29 cellular contexts compared by ENCODE assay signal in genomic region chr17:72571813-72572396, GRCh38.
DNase-seq lines count a peak whose midpoint lies in the region; ATAC-seq and TF ChIP-seq lines count a peak whose summit lies in the region.
"Had no signal": no experiment of that assay in that cellular context is flagged by ENCODE, and none has a peak within 500 bp of the region (broad histone marks: within the 10 kb centered on the region; RNA-seq: fewer than 3 reads in every experiment).

No MANE protein-coding gene starts in this region.

- CTCF ChIA-PET in MCF 10A (lab: Yijun Ruan, JAX) (interaction anchor here (0.6 to 1.0 kb wide), 2 partner anchors 12 to 436 kb away, joined by 3 to 4 read pairs; no protein-coding TSS in a partner anchor), mammary epithelial cell (lab: Charles Lee; ENCODE audit: low non-redundant PET) (no interaction called here), WTC11 (lab: Charles Lee) (interaction anchor here (1.4 kb wide), 2 partner anchors 11 to 15 kb away, joined by 6 read pairs; no protein-coding TSS in a partner anchor)

- H3K4me1 ChIP-seq in mammary epithelial cell (ENCODE audit: insufficient read depth, low read length), result peaks cover 11% of the 10 kb centered on the region
- H3K4me1 ChIP-seq: colonic mucosa, HAP-1, psoas muscle had no signal

- ATAC-seq in WTC11, result no peak
- no peak for ATAC-seq in GM21423 (IDR thresholded peaks at IDR 0.05; ENCODE audit: unreplicated experiment)
- ATAC-seq: activated CD8-positive, alpha-beta T cell treated with anti-CD3 and anti-CD28 coated beads for 36 hours; psoas muscle had no signal

- H4K20me1 ChIP-seq in mammary epithelial cell (ENCODE audit: insufficient read depth, low read length), result peaks cover 8% of the 10 kb centered on the region

- peaks cover 99% of the 10 kb centered on the region for H3K79me2 ChIP-seq in mammary epithelial cell (ENCODE audit: insufficient read depth, low read length)

- TF ChIP-seq CTCF in MCF 10A (IDR thresholded peaks at IDR 0.05; ENCODE audit: unreplicated experiment), result no peak
- TF ChIP-seq CTCF in mammary epithelial cell (conservative IDR thresholded peaks at IDR 0.05 in 1 of 2, IDR thresholded peaks at IDR 0.05 in 1 of 2; ENCODE audit: extremely low read depth in 1 of 2, insufficient read depth in 1 of 2, low read depth in 1 of 2, low read length in 2 of 2), result no peak
- TF ChIP-seq CTCF in WTC11 (IDR thresholded peaks at IDR 0.05), result no peak
- TF ChIP-seq CTCF in mesothelial cell of epicardium (IDR thresholded peaks at IDR 0.05; ENCODE audit: unreplicated experiment), result no peak

- H3K4me2 ChIP-seq in mammary epithelial cell (ENCODE audit: insufficient read depth, low read depth, low read length), result no peak overlapping the region

- dilution Hi-C loops in mammary epithelial cell (cut with HindIII; ENCODE audit: low sequenced_read_pairs), result no loop called here

- intact Hi-C loops in MCF 10A (cut with micrococcal nuclease), result no loop called here
- intact Hi-C loops in mammary epithelial cell (cut with micrococcal nuclease), result no loop called here

- no peaks in the 10 kb centered on the region for H3K36me3 ChIP-seq in mammary epithelial cell (ENCODE audit: insufficient read depth, low read length)
- H3K36me3 ChIP-seq: colonic mucosa, HAP-1, SJCRH30 had no signal

- H2AFZ ChIP-seq in mammary epithelial cell (ENCODE audit: low read depth, low read length), result no peak overlapping the region

- no peaks in the 10 kb centered on the region for H3K9me3 ChIP-seq in mammary epithelial cell (replicated peaks; ENCODE audit: insufficient read depth, low read length)
- H3K9me3 ChIP-seq: colonic mucosa, HAP-1, psoas muscle, SJCRH30 had no signal

- no peaks in the 10 kb centered on the region for H3K27me3 ChIP-seq in mammary epithelial cell (ENCODE audit: insufficient read depth, low read length)
- H3K27me3 ChIP-seq: colonic mucosa had no signal

- H3K9ac ChIP-seq in mammary epithelial cell (ENCODE audit: insufficient read depth, low read length), result no peak overlapping the region

- H3K9me3 Mint-ChIP-seq in MCF 10A (ENCODE audit: unreplicated experiment) (no peaks in the 10 kb centered on the region), WTC11 (no peaks in the 10 kb centered on the region), mesothelial cell of epicardium (no peaks in the 10 kb centered on the region)
- H3K9me3 Mint-ChIP-seq: activated CD8-positive, alpha-beta T cell treated with anti-CD3 and anti-CD28 coated beads for 36 hours; activated naive CD4-positive, alpha-beta T cell treated with anti-CD3 and anti-CD28 coated beads, Interleukin-2, amount 50 U/mL, for 24 hours; activated T-helper 2 cell treated with anti-CD3 and anti-CD28 coated beads, Interferon-gamma antibody, Interleukin-2, Interleukin-4, amounts not matched to agents 10 μg/mL and 5 μg/mL and 100 μg/mL, durations not matched to agents 14 hours and 24 hours and 36 hours; CD8-positive, alpha-beta memory T cell had no signal

- peaks cover 55% of the 10 kb centered on the region for H3K36me3 Mint-ChIP-seq in MCF 10A (ENCODE audit: insufficient read depth, unreplicated experiment)
- H3K36me3 Mint-ChIP-seq in WTC11, result no peaks in the 10 kb centered on the region
- no peaks in the 10 kb centered on the region for H3K36me3 Mint-ChIP-seq in mesothelial cell of epicardium
- H3K36me3 Mint-ChIP-seq: activated naive CD4-positive, alpha-beta T cell treated with anti-CD3 and anti-CD28 coated beads, Interleukin-2, amount 50 U/mL, for 24 hours had no signal

- H3K4me3 Mint-ChIP-seq in MCF 10A (ENCODE audit: unreplicated experiment) (peak overlapping the region; percentile 15), WTC11 (no peak overlapping the region), mesothelial cell of epicardium (no peak overlapping the region)
- H3K4me3 Mint-ChIP-seq: activated CD8-positive, alpha-beta T cell treated with anti-CD3 and anti-CD28 coated beads for 36 hours; activated naive CD4-positive, alpha-beta T cell treated with anti-CD3 and anti-CD28 coated beads, Interleukin-2, amount 50 U/mL, for 24 hours; B cell; CD8-positive, alpha-beta memory T cell had no signal

- BruUV-seq in MCF 10A (replicated peaks; lab: Mats Ljungman, UMichigan), result no TSS peak
- BruUV-seq in mammary epithelial cell (replicated peaks; lab: Mats Ljungman, UMichigan), result no TSS peak

- no peak overlapping the region for H3K4me3 ChIP-seq in mammary epithelial cell (replicated peaks in 1 of 3; ENCODE audit: insufficient read depth in 1 of 3, low read depth in 2 of 3, low read length in 3 of 3)
- H3K4me3 ChIP-seq: colonic mucosa, HAP-1, lung, psoas muscle, SJCRH30 had no signal

- no peaks in the 10 kb centered on the region for H3K27me3 Mint-ChIP-seq in MCF 10A (ENCODE audit: insufficient read depth, unreplicated experiment)
- no peaks in the 10 kb centered on the region; the same call in 1 of the 2 replicates for H3K27me3 Mint-ChIP-seq in WTC11 (ENCODE audit: low read depth)
- peaks cover 4% of the 10 kb centered on the region for H3K27me3 Mint-ChIP-seq in mesothelial cell of epicardium (ENCODE audit: low read depth)
- H3K27me3 Mint-ChIP-seq: activated naive CD4-positive, alpha-beta T cell treated with anti-CD3 and anti-CD28 coated beads, Interleukin-2, amount 50 U/mL, for 24 hours had no signal

- POLR2A ChIA-PET in MCF 10A (lab: Yijun Ruan, JAX) (interaction anchor here (1.0 kb wide), 1 partner anchor 660 kb away, joined by 3 read pairs; a partner anchor contains a TSS), WTC11 (lab: Charles Lee) (no interaction called here)

- peaks cover 39% of the 10 kb centered on the region for H3K4me1 Mint-ChIP-seq in MCF 10A (ENCODE audit: insufficient read depth, unreplicated experiment)
- H3K4me1 Mint-ChIP-seq in WTC11, result peaks cover 15% of the 10 kb centered on the region
- peaks cover 43% of the 10 kb centered on the region for H3K4me1 Mint-ChIP-seq in mesothelial cell of epicardium
- H3K4me1 Mint-ChIP-seq: activated naive CD4-positive, alpha-beta T cell treated with anti-CD3 and anti-CD28 coated beads, Interleukin-2, amount 50 U/mL, for 24 hours; B cell had no signal

- H3K27ac Mint-ChIP-seq in MCF 10A (ENCODE audit: low read depth, unreplicated experiment), result peak overlapping the region; percentile 30
- H3K27ac Mint-ChIP-seq in WTC11, result no peak overlapping the region
- peak overlapping the region; percentile 55 for H3K27ac Mint-ChIP-seq in mesothelial cell of epicardium
- H3K27ac Mint-ChIP-seq: activated CD8-positive, alpha-beta T cell treated with anti-CD3 and anti-CD28 coated beads for 36 hours; activated naive CD4-positive, alpha-beta T cell treated with anti-CD3 and anti-CD28 coated beads, Interleukin-2, amount 50 U/mL, for 24 hours; activated T-helper 2 cell treated with anti-CD3 and anti-CD28 coated beads, Interferon-gamma antibody, Interleukin-2, Interleukin-4, amounts not matched to agents 10 μg/mL and 5 μg/mL and 100 μg/mL, durations not matched to agents 14 hours and 24 hours and 36 hours; B cell; CD8-positive, alpha-beta memory T cell had no signal

- in situ Hi-C loops in mammary epithelial cell (cut with MboI; ENCODE audit: low sequenced_read_pairs in 2 of 2), result loop anchor here in 1 of 2 donors (25.0 kb wide), 2 partner anchors 415 to 615 kb away; partner anchors contain the start of gene COG1

- WGBS in mammary epithelial cell (ENCODE audit: low coverage, missing lambda C conversion rate), result 70% methylated on average over 6 of the region's 9 CpGs

- no peak overlapping the region for H3K27ac ChIP-seq in mammary epithelial cell (ENCODE audit: insufficient read depth, low read depth, low read length)
- H3K27ac ChIP-seq: colonic mucosa, psoas muscle, SJCRH30 had no signal

- DNase-seq in MCF 10A (ENCODE audit: unreplicated experiment) (no peak), mammary epithelial cell (no peak), WTC11 (ENCODE audit: low spot score) (no peak), mesothelial cell of epicardium (ENCODE audit: low spot score in 2 of 2, unreplicated experiment in 2 of 2) (no peak), HuH-7 (ENCODE audit: low spot score) (no peak), nucleus accumbens (lab: John Stamatoyannopoulos, UW) (no peak), DMS153 treated with DMSO at 0.1 percent for 48 hours (lab: John Stamatoyannopoulos, UW; ENCODE audit: unreplicated experiment) (no peak)
- DNase-seq: activated CD4-positive, alpha-beta T cell treated with anti-CD3 and anti-CD28 coated beads for 1 hour; activated CD8-positive, alpha-beta T cell treated with anti-CD3 and anti-CD28 coated beads for 36 hours; amygdala; CD8-positive, alpha-beta memory T cell; colonic mucosa; effector memory CD4-positive, alpha-beta T cell; erythroblast; GDM1; kidney; MV-4-11; NCI-H1436 treated with DMSO at 0.1 percent for 48 hours; NCI-H2171; NCI-H510A; psoas muscle; stimulated activated naive CD4-positive, alpha-beta T cell had no signal

TF ChIP-seq in WTC11, 78 proteins besides CTCF, POLR2A, EP300 and RAD21:
- TF ChIP-seq NFATC4 (CRISPR knock-in tag; IDR thresholded peaks at IDR 0.05) (no peak), GABPB1 (CRISPR knock-in tag; IDR thresholded peaks at IDR 0.05) (peak; percentile 33; the same call in 1 of the 2 replicates)
